In genomic region chr10:94129393-94130130, GRCh38 we compare ENCODE assay signal across 18 cellular contexts.
DNase-seq lines count a peak whose midpoint lies in the region; ATAC-seq and TF ChIP-seq lines count a peak whose summit lies in the region.
"Had no signal": no experiment of that assay in that cellular context is flagged by ENCODE, and none has a peak within 500 bp of the region (broad histone marks: within the 10 kb centered on the region; RNA-seq: fewer than 3 reads in every experiment).

No MANE protein-coding gene starts in this region.

- no peaks in the 10 kb centered on the region for H3K27me3 ChIP-seq in SK-N-SH (ENCODE audit: insufficient read depth)

- CTCF ChIA-PET in SK-N-SH (lab: Yijun Ruan, JAX), result no interaction called here

- no peaks in the 10 kb centered on the region for H3K9me3 ChIP-seq in SK-N-SH
- H3K9me3 ChIP-seq: prostate gland had no signal

- no peaks in the 10 kb centered on the region for H4K20me1 ChIP-seq in SK-N-SH (ENCODE audit: insufficient read depth)

- TF ChIP-seq RAD21 in SK-N-SH (IDR thresholded peaks at IDR 0.05; ENCODE audit: low read length), result no peak

- H3K9ac ChIP-seq in SK-N-SH, result no peak overlapping the region

- H3K4me3 ChIP-seq in SK-N-SH (ENCODE audit: low read depth in 2 of 2, low read length in 1 of 2) (no peak overlapping the region), fibroblast of mammary gland (ENCODE audit: control insufficient read depth, low read depth, low read length) (no peak overlapping the region), skeletal muscle cell (ENCODE audit: low read depth, low read length) (no peak overlapping the region)
- H3K4me3 ChIP-seq: prostate gland had no signal

- POLR2A ChIA-PET in SK-N-SH (lab: Yijun Ruan, JAX), result no interaction called here

- ATAC-seq in GM21576 (IDR thresholded peaks at IDR 0.05; ENCODE audit: unreplicated experiment) (no peak), HG03039 (IDR thresholded peaks at IDR 0.05; ENCODE audit: unreplicated experiment) (no peak), HG02938 (IDR thresholded peaks at IDR 0.05; ENCODE audit: unreplicated experiment) (no peak)
- ATAC-seq: activated CD4-positive, CD25-positive, alpha-beta regulatory T cell treated with anti-CD3 and anti-CD28 coated beads, Interleukin-2, amount 50 U/mL, for 24 hours; T-cell had no signal

- peaks cover 6% of the 10 kb centered on the region for H3F3A ChIP-seq in SK-N-SH (replicated peaks; ENCODE audit: insufficient read depth)

- H3K27ac ChIP-seq in SK-N-SH (ENCODE audit: low read depth in 2 of 2, low read length in 1 of 2), result no peak overlapping the region
- H3K27ac ChIP-seq: prostate gland had no signal

- 58% methylated on average over 2 of the region's 2 CpGs for WGBS in SK-N-SH (ENCODE audit: low lambda C conversion rate)

- DNase-seq in Daoy (ENCODE audit: low read depth) (peak; percentile 61), SK-N-SH (no peak), fibroblast of mammary gland (ENCODE audit: low read depth) (peak; percentile 87), skeletal muscle cell (ENCODE audit: low read depth) (peak; percentile 41), NCI-H128 (lab: John Stamatoyannopoulos, UW; ENCODE audit: unreplicated experiment) (no peak)
- DNase-seq: activated CD8-positive, alpha-beta memory T cell treated with anti-CD3 and anti-CD28 coated beads, Interleukin-2, amount 50 U/mL, for 4 hours; activated naive CD4-positive, alpha-beta T cell treated with anti-CD3 and anti-CD28 coated beads, Interleukin-2, amount 10 ng/mL, durations not matched to agents 7 days and 5 days; erythroblast; GDM1; NCI-H1048; NCI-H446 treated with DMSO at 0.1 percent for 48 hours; stimulated activated CD8-positive, alpha-beta memory T cell treated with anti-CD3 and anti-CD28 coated beads, Interleukin-4, amount 100 ng/mL, for 48 hours; T-cell had no signal

- H3K9me2 ChIP-seq in SK-N-SH, result no peaks in the 10 kb centered on the region

- H3K79me2 ChIP-seq in SK-N-SH (ENCODE audit: insufficient read depth), result no peaks in the 10 kb centered on the region

- H3K4me1 ChIP-seq in SK-N-SH (ENCODE audit: control insufficient read depth in 1 of 2, insufficient read depth in 2 of 2, low read depth in 1 of 2, low read length in 1 of 2), result peaks cover 12 to 13% of the 10 kb centered on the region in 2 experiments; a peak in 3 of 4 replicates
- H3K4me1 ChIP-seq: prostate gland had no signal

- H3K36me3 ChIP-seq in SK-N-SH (replicated peaks in 1 of 2; ENCODE audit: control insufficient read depth in 1 of 2, insufficient read depth in 2 of 2, low read length in 1 of 2), result no peaks in the 10 kb centered on the region
- H3K36me3 ChIP-seq: prostate gland had no signal

- no peak for TF ChIP-seq EP300 in SK-N-SH (IDR thresholded peaks at IDR 0.05; ENCODE audit: borderline replicate concordance in 1 of 2, low read depth in 1 of 2, low read length in 1 of 2)

- no peak overlapping the region for H3K4me2 ChIP-seq in SK-N-SH

- no peak overlapping the region for H2AFZ ChIP-seq in SK-N-SH (ENCODE audit: low read depth)

- TF ChIP-seq CTCF in SK-N-SH (IDR thresholded peaks at IDR 0.05) (no peak), fibroblast of mammary gland (conservative IDR thresholded peaks at IDR 0.05; ENCODE audit: control insufficient read depth, insufficient read depth, low read depth, low read length) (no peak)

TF ChIP-seq in SK-N-SH, 30 proteins besides CTCF, POLR2A, EP300 and RAD21:
- no peak for TF ChIP-seq USF1 (IDR thresholded peaks at IDR 0.05; ENCODE audit: borderline replicate concordance, low read depth)
- TF ChIP-seq TEAD4 (IDR thresholded peaks at IDR 0.05; ENCODE audit: borderline replicate concordance, insufficient read depth), result peak; percentile 13; the same call in 1 of the 2 replicates
- TF ChIP-seq TCF12 (IDR thresholded peaks at IDR 0.05), result peak; percentile 51; the same call in 1 of the 2 replicates
- peak; percentile 71 for TF ChIP-seq MAX (IDR thresholded peaks at IDR 0.05; ENCODE audit: low read depth)
- peak; percentile 38; the same call in 1 of the 2 replicates for TF ChIP-seq NFIC (IDR thresholded peaks at IDR 0.05; ENCODE audit: borderline replicate concordance)
- no peak for TF ChIP-seq RXRA (IDR thresholded peaks at IDR 0.05; ENCODE audit: borderline replicate concordance, low read depth)
- TF ChIP-seq RCOR1 (IDR thresholded peaks at IDR 0.05; ENCODE audit: low read length), result no peak
- TF ChIP-seq JUND (IDR thresholded peaks at IDR 0.05), result peak; percentile 45
- no peak for TF ChIP-seq SMC3 (IDR thresholded peaks at IDR 0.05; ENCODE audit: low read depth, low read length)
- peak; percentile 82 for TF ChIP-seq FOSL2 (IDR thresholded peaks at IDR 0.05; ENCODE audit: borderline replicate concordance, low read depth)
- TF ChIP-seq EZH2phosphoT487 (IDR thresholded peaks at IDR 0.05; ENCODE audit: borderline replicate concordance, low read depth), result no peak

Comparison
In these comparisons a context has a peak if more than half of its experiments do, and no peak if none do; other contexts are left out.
1. DNase-seq: peak in Daoy (single experiment), fibroblast of mammary gland (single experiment) and skeletal muscle cell (single experiment); none in SK-N-SH (single experiment) and NCI-H128 (single experiment).